In the genomic region with DNA sequence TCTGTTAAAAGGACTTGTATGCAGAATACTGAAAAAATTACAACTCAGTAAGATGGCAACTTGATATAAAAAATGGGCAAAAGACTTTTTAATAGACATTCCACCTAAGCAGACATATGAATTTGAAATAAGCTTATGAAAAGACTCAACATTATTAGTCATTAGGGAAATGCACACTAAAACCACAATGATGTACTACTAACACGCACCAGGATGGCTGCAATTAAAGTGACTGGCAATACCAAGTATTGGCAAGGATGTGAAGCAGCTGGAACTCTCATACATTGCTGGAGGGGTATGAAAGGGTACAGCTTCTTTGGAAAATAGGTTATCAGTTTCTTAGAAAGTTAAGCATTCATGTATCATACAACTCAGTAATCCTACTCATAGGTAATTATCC, we compare ENCODE assay signal across 13 cellular contexts. TPM values are rescaled to one million over a fixed set of nuclear protein-coding genes. Genes with fewer than 3 reads are reported as not detected.
DNase-seq lines count a peak whose midpoint lies in the region; TF ChIP-seq lines count a peak whose summit lies in the region.
"Had no signal": no experiment of that assay in that cellular context is flagged by ENCODE, and none has a peak within 500 bp of the region (broad histone marks: within the 10 kb centered on the region; RNA-seq: fewer than 3 reads in every experiment).

No MANE protein-coding gene starts in this region.

- no peak overlapping the region for H3K27ac ChIP-seq in brain microvascular endothelial cell
- H3K27ac ChIP-seq in osteoblast (ENCODE audit: low read depth, low read length) = peak overlapping the region; percentile 72
- H3K27ac ChIP-seq: BLaER1 treated with 17β-estradiol and CSF1 and Interleukin-3, amounts not matched to agents 10 nM and 100 nM had no signal

- no peaks in the 10 kb centered on the region for H3K36me3 ChIP-seq in brain microvascular endothelial cell (replicated peaks)
- no peaks in the 10 kb centered on the region for H3K36me3 ChIP-seq in osteoblast (ENCODE audit: insufficient read depth, low read length)

- H3K4me3 ChIP-seq in brain microvascular endothelial cell (ENCODE audit: low read depth, low read length) (no peak overlapping the region), osteoblast (ENCODE audit: insufficient read depth, low read length) (no peak overlapping the region)
- H3K4me3 ChIP-seq: BLaER1 treated with 17β-estradiol and CSF1 and Interleukin-3, amounts not matched to agents 10 nM and 100 nM had no signal

- TF ChIP-seq CTCF in HFFc6 (IDR thresholded peaks at IDR 0.05) = no peak
- TF ChIP-seq CTCF in brain microvascular endothelial cell (IDR thresholded peaks at IDR 0.05; ENCODE audit: low read depth, low read length, missing control alignments) = no peak
- TF ChIP-seq CTCF in osteoblast (IDR thresholded peaks at IDR 0.05; ENCODE audit: extremely low read depth, low read depth, low read length) = no peak
- no peak for TF ChIP-seq CTCF in GM13977 (IDR thresholded peaks at IDR 0.05; ENCODE audit: extremely low read depth, insufficient read depth, missing control alignments)

- peaks cover 9% of the 10 kb centered on the region for H3K79me2 ChIP-seq in osteoblast (ENCODE audit: insufficient read depth, low read length)

- H3K27ac Mint-ChIP-seq in HFFc6 = no peak overlapping the region

- DNase-seq in activated CD4-positive, alpha-beta T cell treated with anti-CD3 and anti-CD28 coated beads, Interleukin-2, amount 50 U/mL, for 4 hours = peak; percentile 4 to 10
- DNase-seq in activated CD4-positive, alpha-beta T cell treated with anti-CD3 and anti-CD28 coated beads for 1 hour = no peak
- DNase-seq in HFFc6 = peak; percentile 45
- DNase-seq in brain microvascular endothelial cell = peak; percentile 59
- DNase-seq in osteoblast (ENCODE audit: insufficient read length, low spot score, missing footprints) = no peak
- no peak for DNase-seq in GM13977 (ENCODE audit: low spot score)
- no peak for DNase-seq in HPDE6-E6E7 (ENCODE audit: extremely low spot score)
- DNase-seq in DMS153 (lab: John Stamatoyannopoulos, UW) = no peak
- DNase-seq: hippocampal formation, KBM-7, posterior cingulate gyrus, T1000 had no signal

- peaks cover 1% of the 10 kb centered on the region for H4K20me1 ChIP-seq in osteoblast (ENCODE audit: insufficient read depth, low read length)
- H4K20me1 ChIP-seq: BLaER1 treated with 17β-estradiol and CSF1 and Interleukin-3, amounts not matched to agents 10 nM and 100 nM had no signal

- H3K4me1 ChIP-seq in osteoblast (ENCODE audit: insufficient read depth, low read length) = peaks cover 22% of the 10 kb centered on the region

- H2AFZ ChIP-seq in osteoblast (ENCODE audit: low read length) = no peak overlapping the region

- H3K9me3 Mint-ChIP-seq in HFFc6 = no peaks in the 10 kb centered on the region

- H3K4me3 Mint-ChIP-seq in HFFc6 = no peak overlapping the region

- no peaks in the 10 kb centered on the region for H3K9me3 ChIP-seq in osteoblast (ENCODE audit: low read depth, low read length)

- H3K27me3 ChIP-seq in brain microvascular endothelial cell (replicated peaks) (no peaks in the 10 kb centered on the region), osteoblast (ENCODE audit: insufficient read depth, low read length) (no peaks in the 10 kb centered on the region)

- in situ Hi-C loops in brain microvascular endothelial cell (cut with HindIII; ENCODE audit: low pct_ligation_motif_present, low sequenced_read_pairs) (no loop called here), GM13977 (cut with MboI; ENCODE audit: low pct_unique_long_range_greater_than_20kb, low sequenced_read_pairs, unreplicated experiment) (no loop called here)

- peak overlapping the region; percentile 5 for H3K4me2 ChIP-seq in osteoblast (ENCODE audit: insufficient read depth, low read length)
- H3K4me2 ChIP-seq: BLaER1 treated with 17β-estradiol and CSF1 and Interleukin-3, amounts not matched to agents 10 nM and 100 nM had no signal

- peaks cover 33% of the 10 kb centered on the region for H3K4me1 Mint-ChIP-seq in HFFc6 (ENCODE audit: low read depth)

- H3K27me3 Mint-ChIP-seq in HFFc6 (ENCODE audit: insufficient read depth) = no peaks in the 10 kb centered on the region; the same call in none of the 2 replicates

- no peaks in the 10 kb centered on the region for H3K36me3 Mint-ChIP-seq in HFFc6 (ENCODE audit: low read depth)

RNA-seq across cellular contexts. Expression of a gene that starts 3.2 kb away (rescaled TPM):
- total RNA-seq in HFFc6 (2021; fragmentation: NEBNext Ultra II Directional; extraction: Animal tissue kit (Norgen Biotek cat#: 25700)) = 10 to 100 TPM in 4 of 6 experiments, 1 to 10 TPM in 2; 8.3 to 15.7 (median 12.4) TPM
- total RNA-seq in osteoblast = 47.0 and 56.3 TPM in 2 replicates

RNA-seq across cellular contexts. Expression of a gene that starts 58.2 kb away (rescaled TPM):
- 100 to 1,000 TPM in 5 of 6 experiments, 10 to 100 TPM in 1; 88.6 to 179 (median 153) TPM for total RNA-seq in HFFc6 (2021; fragmentation: NEBNext Ultra II Directional; extraction: Animal tissue kit (Norgen Biotek cat#: 25700))
- total RNA-seq in osteoblast = 4.7 and 5.3 TPM in 2 replicates

Comparison
In these comparisons a context has a peak if more than half of its experiments do, and no peak if none do; other contexts are left out.
1. DNase-seq: peak in activated CD4-positive, alpha-beta T cell treated with anti-CD3 and anti-CD28 coated beads, Interleukin-2, amount 50 U/mL, for 4 hours (2 of 2), HFFc6 (single experiment) and brain microvascular endothelial cell (single experiment); none in activated CD4-positive, alpha-beta T cell treated with anti-CD3 and anti-CD28 coated beads for 1 hour (single experiment), osteoblast (single experiment), GM13977 (single experiment), HPDE6-E6E7 (single experiment) and DMS153 (single experiment).
2. RNA of a gene that starts 58.2 kb away (total RNA-seq): 88.6 to 179 TPM in HFFc6; 4.7 to 5.3 TPM in osteoblast; every median in the first group is over 10 times any median in the second.